8 cellular contexts compared by ENCODE assay signal in genomic region chr9:130713286-130713975, GRCh38. TPM values are rescaled to one million over a fixed set of nuclear protein-coding genes. Genes with fewer than 3 reads are reported as not detected.
DNase-seq lines count a peak whose midpoint lies in the region; ATAC-seq, FAIRE-seq and TF ChIP-seq lines count a peak whose summit lies in the region.

No MANE protein-coding gene starts in this region.

- ATAC-seq in Right ventricle myocardium superior (ENCODE audit: poor library complexity) = peak; percentile 16
- no peak for ATAC-seq in RWPE2 (ENCODE audit: low read depth)
- peak; percentile 4 for ATAC-seq in effector memory CD8-positive, alpha-beta T cell (replicated peaks)

- H3K4me1 ChIP-seq in RWPE2 (ENCODE audit: insufficient read depth, poor library complexity, severe bottlenecking) (peaks cover 6% of the 10 kb centered on the region), mononuclear cell (ENCODE audit: insufficient read depth, low read length) (peaks cover 36% of the 10 kb centered on the region), uterus (no peaks in the 10 kb centered on the region)

- H3K27me3 ChIP-seq in RWPE2 (ENCODE audit: insufficient read depth, poor library complexity, severe bottlenecking) (no peaks in the 10 kb centered on the region), mononuclear cell (ENCODE audit: insufficient read depth, low read length) (no peaks in the 10 kb centered on the region), uterus (no peaks in the 10 kb centered on the region)

- H3K4me3 ChIP-seq in RWPE2 (ENCODE audit: severe bottlenecking) (peak overlapping the region; percentile 89), mononuclear cell (ENCODE audit: low read length) (peak overlapping the region; percentile 87), uterus (peak overlapping the region; percentile 94 to 100)

- no peak for TF ChIP-seq POLR2A in uterus (IDR thresholded peaks at IDR 0.05)

- no peak for FAIRE-seq in GM19239 (lab: Jason Lieb, UNC)

- H3K36me3 ChIP-seq in RWPE2 (ENCODE audit: low read depth) = no peaks in the 10 kb centered on the region
- no peaks in the 10 kb centered on the region for H3K36me3 ChIP-seq in uterus

- peaks cover 7% of the 10 kb centered on the region for H3K36me3 Mint-ChIP-seq in effector memory CD8-positive, alpha-beta T cell (ENCODE audit: insufficient read depth)

- H3K4me1 Mint-ChIP-seq in effector memory CD8-positive, alpha-beta T cell (ENCODE audit: low read depth in 2 of 2) = peaks cover 27 to 36% of the 10 kb centered on the region in 2 donors

- H3K27me3 Mint-ChIP-seq in effector memory CD8-positive, alpha-beta T cell = no peaks in the 10 kb centered on the region

- H3K27ac ChIP-seq in RWPE2 (ENCODE audit: poor library complexity, severe bottlenecking) (peak overlapping the region; percentile 77), uterus (peak overlapping the region; percentile 93 to 97)

- TF ChIP-seq CTCF in RWPE2 (IDR thresholded peaks at IDR 0.05; ENCODE audit: poor library complexity, severe bottlenecking) (peak; percentile 9), uterus (IDR thresholded peaks at IDR 0.05) (no peak)

- H3K9me3 ChIP-seq in RWPE2 (ENCODE audit: severe bottlenecking) = no peaks in the 10 kb centered on the region
- H3K9me3 ChIP-seq in mononuclear cell (ENCODE audit: low read depth, low read length) = no peaks in the 10 kb centered on the region
- H3K9me3 ChIP-seq in uterus = no peaks in the 10 kb centered on the region

- intact Hi-C loops in Right ventricle myocardium superior (cut with DNase I) = loop anchor here (5.0 kb wide), 1 partner anchor 54 kb away; no protein-coding TSS in a partner anchor
- intact Hi-C loops in cardiac septum (cut with DNase I) = loop anchor here (2.0 to 10.0 kb wide), 2 partner anchors 57 to 121 kb away; partner anchors contain the start of gene ABL1
- intact Hi-C loops in uterus (cut with DNase I; ENCODE audit: low total_unique reads) = no loop called here

- no peaks in the 10 kb centered on the region for H3K9me3 Mint-ChIP-seq in effector memory CD8-positive, alpha-beta T cell

- DNase-seq in Right ventricle myocardium superior = no peak
- no peak for DNase-seq in cardiac septum (ENCODE audit: low spot score)
- no peak for DNase-seq in RWPE2 (ENCODE audit: low spot score)
- peak in 1 of 3 experiments; percentile 7 for DNase-seq in effector memory CD8-positive, alpha-beta T cell
- DNase-seq in uterus = peak in 1 of 2 donors; percentile 40
- no peak for DNase-seq in GM19239 (ENCODE audit: insufficient read length, low spot score)
- no peak for DNase-seq in NCI-H2196 (lab: John Stamatoyannopoulos, UW; ENCODE audit: unreplicated experiment)

- peak overlapping the region; percentile 89 to 96 for H3K4me3 Mint-ChIP-seq in effector memory CD8-positive, alpha-beta T cell

- H3K27ac Mint-ChIP-seq in effector memory CD8-positive, alpha-beta T cell = peak overlapping the region; percentile 90 to 93

RNA-seq across cellular contexts. Expression of gene EXOSC2, which starts 19.9 kb away (rescaled TPM):
- total RNA-seq in Right ventricle myocardium superior (10.9 TPM), cardiac septum (12.7 TPM), mononuclear cell (34.2 TPM), uterus (10 to 100 TPM in 2 of 4 donors, 1 to 10 TPM in 2; 2.4 to 59.3 (median 25.5) TPM)

RNA-seq across cellular contexts. Expression of gene PRDM12, which starts 49.0 kb away (rescaled TPM):
- not detected for total RNA-seq in Right ventricle myocardium superior
- total RNA-seq in cardiac septum = not detected
- total RNA-seq in mononuclear cell = not detected
- not detected for total RNA-seq in uterus
